In the genomic region with DNA sequence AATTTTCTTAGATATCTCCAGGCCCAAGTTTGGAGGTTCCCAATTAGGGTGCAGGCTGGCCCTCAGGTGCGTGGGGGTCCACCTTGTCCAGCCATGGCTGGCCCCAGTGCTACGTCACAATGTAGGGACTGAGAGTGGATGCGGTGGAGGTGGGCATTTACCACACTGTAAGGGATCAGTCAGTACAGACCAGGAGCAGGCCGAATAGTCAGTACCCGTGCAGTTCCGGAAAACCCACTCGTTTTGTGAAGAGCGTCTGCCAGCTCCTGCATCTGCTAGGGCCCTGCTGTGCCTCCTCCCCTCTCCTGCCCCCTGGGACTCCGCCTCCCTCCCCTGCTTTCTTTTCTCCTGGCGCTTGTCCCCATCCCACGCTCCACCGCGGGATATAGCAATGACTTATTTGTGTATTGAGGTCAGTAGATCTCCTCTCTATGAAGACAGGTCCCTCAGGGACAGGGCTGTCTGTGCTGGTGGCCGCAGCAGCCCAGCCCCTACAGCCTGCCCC, we compare ENCODE assay signal across 12 cellular contexts. TPM values are rescaled to one million over a fixed set of nuclear protein-coding genes. Genes with fewer than 3 reads are reported as not detected.
DNase-seq lines count a peak whose midpoint lies in the region; ATAC-seq and TF ChIP-seq lines count a peak whose summit lies in the region.
"Had no signal": no experiment of that assay in that cellular context is flagged by ENCODE, and none has a peak within 500 bp of the region (broad histone marks: within the 10 kb centered on the region; RNA-seq: fewer than 3 reads in every experiment).

No MANE protein-coding gene starts in this region.

- peaks cover 4% of the 10 kb centered on the region for H3K27me3 Mint-ChIP-seq in activated naive CD8-positive, alpha-beta T cell treated with anti-CD3 and anti-CD28 coated beads, Interleukin-2, amount 50 U/mL, for 24 hours

- no peak for TF ChIP-seq POLR2A in testis (IDR thresholded peaks at IDR 0.05)

- 27 to 51% methylated on average over 14 of the region's 14 CpGs for WGBS in testis, 2 donors

- no peak overlapping the region for H3K27ac ChIP-seq in testis
- H3K27ac ChIP-seq: 22Rv1 had no signal

- ATAC-seq in activated naive CD8-positive, alpha-beta T cell treated with anti-CD3 and anti-CD28 coated beads, Interleukin-2, amount 50 U/mL, for 24 hours: no peak
- ATAC-seq: activated CD4-positive, CD25-positive, alpha-beta regulatory T cell treated with anti-CD3 and anti-CD28 coated beads, Interleukin-2, amount 50 U/mL, for 24 hours had no signal

- H3K36me3 ChIP-seq in testis (ENCODE audit: low read depth, missing control alignments): no peaks in the 10 kb centered on the region
- H3K36me3 ChIP-seq: tibial nerve had no signal

- no peak overlapping the region for H3K4me3 Mint-ChIP-seq in activated naive CD8-positive, alpha-beta T cell treated with anti-CD3 and anti-CD28 coated beads, Interleukin-2, amount 50 U/mL, for 24 hours

- H3K4me1 Mint-ChIP-seq in activated naive CD8-positive, alpha-beta T cell treated with anti-CD3 and anti-CD28 coated beads, Interleukin-2, amount 50 U/mL, for 24 hours: no peaks in the 10 kb centered on the region

- no peak overlapping the region for H3K4me3 ChIP-seq in testis
- H3K4me3 ChIP-seq: GM12878, tibial nerve had no signal

- TF ChIP-seq CTCF in testis (IDR thresholded peaks at IDR 0.05): no peak

- intact Hi-C loops in testis (cut with DNase I; ENCODE audit: low total_unique reads): no loop called here

- H3K4me1 ChIP-seq in testis: peaks cover 11% of the 10 kb centered on the region

- no peaks in the 10 kb centered on the region for H3K27me3 ChIP-seq in testis
- H3K27me3 ChIP-seq: tibial nerve had no signal

- H3K27ac Mint-ChIP-seq in activated naive CD8-positive, alpha-beta T cell treated with anti-CD3 and anti-CD28 coated beads, Interleukin-2, amount 50 U/mL, for 24 hours: no peak overlapping the region

- no peaks in the 10 kb centered on the region for H3K9me3 Mint-ChIP-seq in activated naive CD8-positive, alpha-beta T cell treated with anti-CD3 and anti-CD28 coated beads, Interleukin-2, amount 50 U/mL, for 24 hours

- no peaks in the 10 kb centered on the region for H3K9me3 ChIP-seq in testis
- H3K9me3 ChIP-seq: tibial nerve had no signal

- no peaks in the 10 kb centered on the region for H3K36me3 Mint-ChIP-seq in activated naive CD8-positive, alpha-beta T cell treated with anti-CD3 and anti-CD28 coated beads, Interleukin-2, amount 50 U/mL, for 24 hours (ENCODE audit: low read depth)

- DNase-seq in NCI-H1417 (lab: John Stamatoyannopoulos, UW) (peak; percentile 0 to 24 (median 8)), NCI-H1417 treated with DMSO at 0.1 percent for 48 hours (lab: John Stamatoyannopoulos, UW) (no peak), RPMI7951 (ENCODE audit: low read depth) (peak; percentile 24), fibroblast of peridontal ligament (ENCODE audit: extremely low read depth) (peak; percentile 64), testis (peak; percentile 57), HUDEP-2 (lab: John Stamatoyannopoulos, UW; ENCODE audit: unreplicated experiment in 76 of 76) (no peak)
- DNase-seq in activated naive CD8-positive, alpha-beta T cell treated with anti-CD3 and anti-CD28 coated beads, Interleukin-2, amount 50 U/mL, for 24 hours: no peak
- DNase-seq in activated CD8-positive, alpha-beta memory T cell treated with anti-CD3 and anti-CD28 coated beads, Interleukin-2, amount 50 U/mL, for 4 hours: no peak

RNA-seq across cellular contexts. Expression of gene SEPTIN5, which starts 50.4 kb away (rescaled TPM):
- 4.0 and 8.2 TPM in 2 replicates for total RNA-seq in RPMI7951 (2014; rRNA removed; shearing (Covaris generic))
- total RNA-seq in testis: 10 to 100 TPM; 68.9 to 89.3 TPM
- 33.9 TPM for polyA plus RNA-seq in testis (ENCODE audit: insufficient read depth, low read depth, low replicate concordance)

RNA-seq across cellular contexts. Expression of gene GP1BB, which starts 59.5 kb away (rescaled TPM):
- total RNA-seq in RPMI7951 (2014; rRNA removed; shearing (Covaris generic)): 0.78 TPM in 1 of 2 replicates, not detected in the other
- 10 to 100 TPM; 28.0 to 65.1 TPM for total RNA-seq in testis
- polyA plus RNA-seq in testis (ENCODE audit: insufficient read depth, low read depth, low replicate concordance): not detected

Comparison
In these comparisons a context has a peak if more than half of its experiments do, and no peak if none do; other contexts are left out.
1. DNase-seq: peak in NCI-H1417 (3 of 3), RPMI7951 (single experiment), fibroblast of peridontal ligament (single experiment) and testis (single experiment); none in NCI-H1417 treated with DMSO at 0.1 percent for 48 hours (single experiment), HUDEP-2 (0 of 76), activated naive CD8-positive, alpha-beta T cell treated with anti-CD3 and anti-CD28 coated beads, Interleukin-2, amount 50 U/mL, for 24 hours (single experiment) and activated CD8-positive, alpha-beta memory T cell treated with anti-CD3 and anti-CD28 coated beads, Interleukin-2, amount 50 U/mL, for 4 hours (single experiment).
2. RNA of gene GP1BB, which starts 59.5 kb away (total RNA-seq): 28.0 to 65.1 TPM in testis; 0.78 TPM in RPMI7951; every median in the first group is over 10 times any median in the second.